ENCODE assay signal across 1 cellular context in genomic region chr15:63990449-63990848, GRCh38.
TF ChIP-seq lines count a peak whose summit lies in the region.

No MANE protein-coding gene starts in this region.

TF ChIP-seq in SK-N-SH treated with all-trans-retinoic acid at 6 μM for 48 hours, 23 proteins besides CTCF, POLR2A, EP300 and RAD21 (continued from another document):
- TF ChIP-seq POU6F1 (CRISPR knock-in tag; IDR thresholded peaks at IDR 0.05; ENCODE audit: borderline replicate concordance, low read depth) (no peak), CSDC2 (CRISPR knock-in tag; IDR thresholded peaks at IDR 0.05) (no peak), TOX (CRISPR knock-in tag; IDR thresholded peaks at IDR 0.05; ENCODE audit: borderline replicate concordance) (no peak), BACH2 (CRISPR knock-in tag; IDR thresholded peaks at IDR 0.05; ENCODE audit: borderline replicate concordance) (no peak), ZC3H10 (CRISPR knock-in tag; IDR thresholded peaks at IDR 0.05) (no peak), ESRRG (CRISPR knock-in tag; IDR thresholded peaks at IDR 0.05) (no peak)
